ENCODE assay signal across 10 cellular contexts in genomic region chr1:976791-977190, GRCh38. TPM values are rescaled to one million over a fixed set of nuclear protein-coding genes. Genes with fewer than 3 reads are reported as not detected.
"Had no signal": no experiment of that assay in that cellular context is flagged by ENCODE, and none has a peak within 500 bp of the region (broad histone marks: within the 10 kb centered on the region; RNA-seq: fewer than 3 reads in every experiment).

No MANE protein-coding gene starts in this region.

RNA-seq across cellular contexts. Expression of gene PERM1, which starts 5.1 kb away (rescaled TPM):
- total RNA-seq: lower lobe of right lung; mammary epithelial cell; naive thymus-derived CD8-positive, alpha-beta T cell; osteocyte; smooth muscle cell; vagina had no signal
- polyA plus RNA-seq: immature natural killer cell; mammary epithelial cell; naive thymus-derived CD8-positive, alpha-beta T cell had no signal

RNA-seq across cellular contexts. Expression of gene PLEKHN1, which starts 10.5 kb away (rescaled TPM):
- total RNA-seq: occipital lobe, skeletal muscle tissue, temporal lobe had no signal

RNA-seq across cellular contexts. Expression of gene HES4, which starts 23.1 kb away (rescaled TPM):
- total RNA-seq: naive thymus-derived CD8-positive, alpha-beta T cell had no signal
